Comparison of ENCODE assay signal across 19 cellular contexts in genomic region chr7:34657632-34658268, GRCh38. TPM values are rescaled to one million over a fixed set of nuclear protein-coding genes. Genes with fewer than 3 reads are reported as not detected.
DNase-seq lines count a peak whose midpoint lies in the region; ATAC-seq and TF ChIP-seq lines count a peak whose summit lies in the region.
"Had no signal": no experiment of that assay in that cellular context is flagged by ENCODE, and none has a peak within 500 bp of the region (broad histone marks: within the 10 kb centered on the region; RNA-seq: fewer than 3 reads in every experiment).

Gene NPSR1, plus strand, starts transcription at chr7:34658218. Its CDS starts 195 bp downstream, at chr7:34658413.

- H3K56ac ChIP-seq in H9 (ENCODE audit: insufficient read length, low read depth, low read length), result no peak within 1 kb of the TSS

- H3K4me3 Mint-ChIP-seq in GM23338 (no peak within 1 kb of the TSS), H9 (no peak within 1 kb of the TSS), T-helper 17 cell (no peak within 1 kb of the TSS), MCF 10A (ENCODE audit: unreplicated experiment) (no peak within 1 kb of the TSS)
- H3K4me3 Mint-ChIP-seq: CD4-positive, alpha-beta memory T cell; HFFc6 had no signal

- H3K27me3 ChIP-seq in GM23338 (ENCODE audit: insufficient read depth) (no peaks in the 10 kb centered on the region), H9 (ENCODE audit: insufficient read depth, low read length) (no peaks in the 10 kb centered on the region; the same call in 1 of the 2 replicates), neuronal stem cell (ENCODE audit: control insufficient read depth in 3 of 3, insufficient read depth in 3 of 3, low read depth in 1 of 3, low read length in 3 of 3) (no peaks in the 10 kb centered on the region), HAP-1 (ENCODE audit: low read depth) (no peaks in the 10 kb centered on the region)

- H3K79me2 ChIP-seq in GM23338 (replicated peaks; ENCODE audit: insufficient read depth) (no peaks in the 10 kb centered on the region), H9 (ENCODE audit: insufficient read depth, low read length) (no peaks in the 10 kb centered on the region)

- H3K23me2 ChIP-seq in H9 (ENCODE audit: insufficient read length, low read depth, low read length, poor library complexity, severe bottlenecking), result no peaks in the 10 kb centered on the region

- H3K4me1 Mint-ChIP-seq in GM23338 (peaks cover 48% of the 10 kb centered on the region), H9 (peaks cover 67 to 71% of the 10 kb centered on the region in 2 experiments), T-helper 17 cell (no peaks in the 10 kb centered on the region), MCF 10A (ENCODE audit: insufficient read depth, unreplicated experiment) (no peaks in the 10 kb centered on the region)
- H3K4me1 Mint-ChIP-seq: CD4-positive, alpha-beta memory T cell had no signal

- TF ChIP-seq CTCF in GM23338 (conservative IDR thresholded peaks at IDR 0.05; ENCODE audit: low read depth in 2 of 2), result no peak
- TF ChIP-seq CTCF in H9 (conservative IDR thresholded peaks at IDR 0.05), result no peak
- TF ChIP-seq CTCF in mucosa of descending colon (IDR thresholded peaks at IDR 0.05), result no peak
- TF ChIP-seq CTCF in MCF 10A (IDR thresholded peaks at IDR 0.05; ENCODE audit: unreplicated experiment), result no peak

- H3K23ac ChIP-seq in H9 (ENCODE audit: insufficient read length, low read depth, low read length) (no peak within 1 kb of the TSS), neuronal stem cell (ENCODE audit: low read depth, low read length, poor library complexity) (no peak within 1 kb of the TSS)

- no peaks in the 10 kb centered on the region for H4K20me1 ChIP-seq in GM23338 (replicated peaks; ENCODE audit: insufficient read depth)
- no peaks in the 10 kb centered on the region for H4K20me1 ChIP-seq in H9 (ENCODE audit: control insufficient read depth, insufficient read depth, insufficient read length)

- CTCF ChIA-PET in MCF 10A (lab: Yijun Ruan, JAX), result interaction anchor here (0.9 to 1.3 kb wide), 2 partner anchors 18 to 45 kb away, joined by 3 to 5 read pairs; no protein-coding TSS in a partner anchor

- no peak within 1 kb of the TSS for H4K8ac ChIP-seq in H9 (replicated peaks; ENCODE audit: insufficient read length, low read depth, low read length)
- no peak within 1 kb of the TSS for H4K8ac ChIP-seq in neuronal stem cell (ENCODE audit: low read depth, low read length)

- no peak within 1 kb of the TSS for H2AK5ac ChIP-seq in H9 (ENCODE audit: insufficient read length, low read length)
- no peak within 1 kb of the TSS for H2AK5ac ChIP-seq in neuronal stem cell (ENCODE audit: low read depth, low read length)

- H2BK5ac ChIP-seq in H9 (ENCODE audit: insufficient read length, low read length), result no peak within 1 kb of the TSS
- H2BK5ac ChIP-seq in neuronal stem cell (ENCODE audit: low read length), result no peak within 1 kb of the TSS

- H3T11ph ChIP-seq in H9 (ENCODE audit: low read length), result no peak within 1 kb of the TSS

- H3K9me2 ChIP-seq in GM23338 (ENCODE audit: insufficient read depth), result peaks cover 15% of the 10 kb centered on the region

- H2BK120ac ChIP-seq in H9 (ENCODE audit: low read depth, low read length, poor library complexity, severe bottlenecking) (no peak within 1 kb of the TSS), neuronal stem cell (ENCODE audit: low read depth, low read length) (no peak within 1 kb of the TSS)

- no peaks in the 10 kb centered on the region; the same call in 1 of the 3 replicates for H3K9me3 Mint-ChIP-seq in GM23338
- peaks cover 0 to 6% of the 10 kb centered on the region in 2 experiments; a peak in 1 of 5 replicates for H3K9me3 Mint-ChIP-seq in H9
- H3K9me3 Mint-ChIP-seq in MCF 10A (ENCODE audit: unreplicated experiment), result peaks cover 11% of the 10 kb centered on the region

- H3K4me1 ChIP-seq in GM23338 (ENCODE audit: insufficient read depth), result peaks cover 38% of the 10 kb centered on the region
- H3K4me1 ChIP-seq in H9 (ENCODE audit: insufficient read depth, low read length), result peaks cover 11% of the 10 kb centered on the region; the same call in 1 of the 2 replicates
- peaks cover 7% of the 10 kb centered on the region for H3K4me1 ChIP-seq in mucosa of descending colon (ENCODE audit: low read depth)
- peaks cover 0 to 6% of the 10 kb centered on the region in 2 donors for H3K4me1 ChIP-seq in neuronal stem cell (ENCODE audit: control insufficient read depth in 2 of 2, insufficient read depth in 1 of 2, low read depth in 1 of 2, low read length in 2 of 2)
- H3K4me1 ChIP-seq in HAP-1, result peaks cover 47% of the 10 kb centered on the region

- BruUV-seq in MCF 10A (replicated peaks; lab: Mats Ljungman, UMichigan), result no TSS peak

- H3K36me3 ChIP-seq in GM23338 (ENCODE audit: insufficient read depth) (no peaks in the 10 kb centered on the region), mucosa of descending colon (ENCODE audit: low read depth) (no peaks in the 10 kb centered on the region), neuronal stem cell (replicated peaks in 1 of 2; ENCODE audit: control insufficient read depth in 2 of 2, insufficient read depth in 2 of 2, low read length in 2 of 2) (no peaks in the 10 kb centered on the region), HAP-1 (replicated peaks) (no peaks in the 10 kb centered on the region)

- no peak within 1 kb of the TSS for H3K27ac ChIP-seq in GM23338 (ENCODE audit: low read depth)
- H3K27ac ChIP-seq in H9 (ENCODE audit: insufficient read length, low read depth, low read length), result no peak within 1 kb of the TSS
- no peak within 1 kb of the TSS for H3K27ac ChIP-seq in neuronal stem cell (replicated peaks; ENCODE audit: low read length)

- H4K91ac ChIP-seq in H9 (ENCODE audit: insufficient read length, low read depth, low read length) (no peak within 1 kb of the TSS), neuronal stem cell (ENCODE audit: low read depth, low read length, poor library complexity) (no peak within 1 kb of the TSS)

- H3K9me3 ChIP-seq in H9 (ENCODE audit: control insufficient read depth, low read depth, low read length), result no peaks in the 10 kb centered on the region
- no peaks in the 10 kb centered on the region for H3K9me3 ChIP-seq in mucosa of descending colon
- H3K9me3 ChIP-seq in neuronal stem cell (replicated peaks in 1 of 2; ENCODE audit: control insufficient read depth in 2 of 2, insufficient read depth in 1 of 2, low read depth in 1 of 2, low read length in 2 of 2), result no peaks in the 10 kb centered on the region
- no peaks in the 10 kb centered on the region for H3K9me3 ChIP-seq in T-helper 17 cell (ENCODE audit: control insufficient read depth, low read length, poor library complexity, severe bottlenecking)
- H3K9me3 ChIP-seq in HAP-1, result no peaks in the 10 kb centered on the region; the same call in 1 of the 2 replicates
- H3K9me3 ChIP-seq: Caco-2 had no signal

- H3K79me1 ChIP-seq in H9 (ENCODE audit: insufficient read depth, low read depth, low read length, poor library complexity, severe bottlenecking) (no peaks in the 10 kb centered on the region), neuronal stem cell (ENCODE audit: low read depth, low read length) (no peaks in the 10 kb centered on the region)

- H3K4me3 ChIP-seq in GM23338, result no peak within 1 kb of the TSS
- H3K4me3 ChIP-seq in mucosa of descending colon, result no peak within 1 kb of the TSS
- H3K4me3 ChIP-seq in neuronal stem cell (ENCODE audit: low read length in 2 of 2), result peak within 1 kb of the TSS in 1 of 2 donors; percentile 14
- H3K4me3 ChIP-seq in HAP-1, result no peak within 1 kb of the TSS

- H2BK12ac ChIP-seq in H9 (ENCODE audit: insufficient read length, low read depth, low read length) (no peak within 1 kb of the TSS), neuronal stem cell (ENCODE audit: low read length) (no peak within 1 kb of the TSS)

- in situ Hi-C loops in HAP-1 (cut with MboI; ENCODE audit: low sequenced_read_pairs), result loop anchor here (25.0 kb wide), 1 partner anchor 380 kb away; the partner anchor contains the start of gene DPY19L1

- H3K27ac Mint-ChIP-seq in GM23338 (no peak within 1 kb of the TSS), H9 (0 out of 7 replicates have a peak within 1 kb of the TSS, but pooled peaks of 1 of the 3 experiments have one; percentile 17), T-helper 17 cell (no peak within 1 kb of the TSS), MCF 10A (ENCODE audit: low read depth, unreplicated experiment) (no peak within 1 kb of the TSS)
- H3K27ac Mint-ChIP-seq: CD4-positive, alpha-beta memory T cell; HFFc6 had no signal

- ATAC-seq in GM23338 (no peak), mucosa of descending colon (peak; percentile 60), T-helper 17 cell (no peak)

- intact Hi-C loops in mucosa of descending colon (cut with DNase I, micrococcal nuclease) (no loop called here), MCF 10A (cut with micrococcal nuclease) (no loop called here)

- H3K4me2 ChIP-seq in GM23338, result peak within 1 kb of the TSS; percentile 66; the same call in 1 of the 2 replicates
- H3K4me2 ChIP-seq in H9 (ENCODE audit: insufficient read depth, insufficient read length, low read length), result no peak within 1 kb of the TSS
- no peak within 1 kb of the TSS for H3K4me2 ChIP-seq in neuronal stem cell (ENCODE audit: insufficient read depth, low read length, poor library complexity, severe bottlenecking)

- H3K18ac ChIP-seq in H9 (ENCODE audit: insufficient read length, low read depth, low read length) (no peak within 1 kb of the TSS), neuronal stem cell (ENCODE audit: low read length) (peak within 1 kb of the TSS; percentile 23)

- no peaks in the 10 kb centered on the region for H3F3A ChIP-seq in GM23338 (replicated peaks; ENCODE audit: low read depth)

- POLR2A ChIA-PET in MCF 10A (lab: Yijun Ruan, JAX), result no interaction called here

- H3K9ac ChIP-seq in H9 (ENCODE audit: extremely low read depth, insufficient read length, low read length) (no peak within 1 kb of the TSS), neuronal stem cell (ENCODE audit: low read depth, low read length, poor library complexity) (no peak within 1 kb of the TSS)

- DNase-seq in GM23338 (ENCODE audit: low spot score) (no peak), H9 (no peak), mucosa of descending colon (no peak), neuronal stem cell (ENCODE audit: low spot score) (no peak), T-helper 17 cell (no peak), COLO668 (lab: John Stamatoyannopoulos, UW; ENCODE audit: unreplicated experiment) (no peak), MCF 10A (ENCODE audit: unreplicated experiment) (no peak), HAP-1 (ENCODE audit: low spot score in 2 of 2) (no peak)
- DNase-seq: C1 segment of cervical spinal cord; Caco-2; CD4-positive, alpha-beta memory T cell; DMS153; DND-41; GOT3; H7; HFFc6 had no signal

- H2BK15ac ChIP-seq in H9 (ENCODE audit: low read depth, low read length), result 0 out of 2 replicates have a peak within 1 kb of the TSS, but pooled peaks have one; percentile 5
- peak within 1 kb of the TSS; percentile 3 for H2BK15ac ChIP-seq in neuronal stem cell (ENCODE audit: low read length)

- H2BK20ac ChIP-seq in H9 (ENCODE audit: low read depth, low read length, poor library complexity, severe bottlenecking), result no peak within 1 kb of the TSS

- H3K4ac ChIP-seq in H9 (ENCODE audit: low read depth, low read length) (no peak within 1 kb of the TSS), neuronal stem cell (ENCODE audit: low read length) (no peak within 1 kb of the TSS)

- H2AFZ ChIP-seq in GM23338 (peak within 1 kb of the TSS; percentile 74; the same call in 1 of the 2 replicates), H9 (ENCODE audit: low read length) (no peak within 1 kb of the TSS), neuronal stem cell (ENCODE audit: low read length) (no peak within 1 kb of the TSS)

- H3K36me3 Mint-ChIP-seq in GM23338 (ENCODE audit: low read depth), result 0 out of 3 replicates have a peak, but pooled peaks cover under 1% of the 10 kb centered on the region
- H3K36me3 Mint-ChIP-seq in H9 (ENCODE audit: insufficient read depth in 1 of 3, low read depth in 3 of 3), result peaks cover 0 to 5% (median 2%) of the 10 kb centered on the region in 3 experiments; a peak in 3 of 7 replicates
- peaks cover 2% of the 10 kb centered on the region for H3K36me3 Mint-ChIP-seq in T-helper 17 cell (ENCODE audit: low read depth)
- H3K36me3 Mint-ChIP-seq in MCF 10A (ENCODE audit: insufficient read depth, unreplicated experiment), result no peaks in the 10 kb centered on the region
- H3K36me3 Mint-ChIP-seq: CD4-positive, alpha-beta memory T cell had no signal

- peaks cover 9% of the 10 kb centered on the region for H3K27me3 Mint-ChIP-seq in GM23338 (ENCODE audit: insufficient read depth, low read depth, poor library complexity)
- H3K27me3 Mint-ChIP-seq in H9 (ENCODE audit: low read depth), result peaks cover 27% of the 10 kb centered on the region
- H3K27me3 Mint-ChIP-seq in T-helper 17 cell, result peaks cover 16% of the 10 kb centered on the region
- H3K27me3 Mint-ChIP-seq in MCF 10A (ENCODE audit: insufficient read depth, unreplicated experiment), result peaks cover 7% of the 10 kb centered on the region

- no peak within 1 kb of the TSS; the same call in 1 of the 2 replicates for H3K14ac ChIP-seq in H9 (ENCODE audit: insufficient read depth, low read length)
- H3K14ac ChIP-seq in neuronal stem cell (ENCODE audit: low read length), result no peak within 1 kb of the TSS

- H4K5ac ChIP-seq in H9 (ENCODE audit: insufficient read length, low read depth, low read length), result no peak within 1 kb of the TSS

- no CpG with 5 or more reads among the region's 8 CpGs for WGBS in H9 (ENCODE audit: extremely low coverage, insufficient read length, low lambda C conversion rate)
- WGBS in neuronal stem cell (ENCODE audit: extremely low coverage in 2 of 2, insufficient read length in 2 of 2, insufficient replicate concordance in 1 of 2), 2 donors, result no CpG with 5 or more reads among the region's 8 CpGs

RNA-seq across cellular contexts. Expression of gene NPSR1, which starts in this region (rescaled TPM):
- total RNA-seq in GM23338 (2014; rRNA removed; shearing (Covaris generic)), result not detected in 2 replicates
- not detected in 2 replicates for polyA plus RNA-seq in GM23338 (2016; fragmentation: Nextera tagmentation; extraction: Ambion mirVana)
- total RNA-seq in H9 (2021) (not detected in 2 replicates), mucosa of descending colon (not detected), T-helper 17 cell (not detected), MCF 10A (2022) (not detected in 2 replicates)
- not detected for polyA plus RNA-seq in neuronal stem cell (2013, experiment 1 of 2)
- polyA plus RNA-seq in neuronal stem cell (2013, experiment 2 of 2), result not detected
- total RNA-seq: A172; A673; Caco-2; CD4-positive, alpha-beta memory T cell; H7; HFFc6 had no signal
- polyA plus RNA-seq: BJ; CD4-positive, alpha-beta memory T cell had no signal

Comparison
In these comparisons a context has a peak if more than half of its experiments do, and no peak if none do; other contexts are left out.
1. Peak in ATAC-seq in mucosa of descending colon; RNA of the gene not detected or under 1 TPM.